In genomic region chr12:129566800-129567199, GRCh38 we compare ENCODE assay signal across 7 cellular contexts.
"Had no signal": no experiment of that assay in that cellular context is flagged by ENCODE, and none has a peak within 500 bp of the region (broad histone marks: within the 10 kb centered on the region; RNA-seq: fewer than 3 reads in every experiment).

No MANE protein-coding gene starts in this region.

- DNase-seq: GDM1, GF-D8 had no signal

- ATAC-seq: GM12878 had no signal

- FAIRE-seq: G401.6, GM12878, GM12891, GM18507, GM19239 had no signal

- H3K4me3 ChIP-seq: GM12878 had no signal
